ENCODE assay signal across 25 cellular contexts in the genomic region with DNA sequence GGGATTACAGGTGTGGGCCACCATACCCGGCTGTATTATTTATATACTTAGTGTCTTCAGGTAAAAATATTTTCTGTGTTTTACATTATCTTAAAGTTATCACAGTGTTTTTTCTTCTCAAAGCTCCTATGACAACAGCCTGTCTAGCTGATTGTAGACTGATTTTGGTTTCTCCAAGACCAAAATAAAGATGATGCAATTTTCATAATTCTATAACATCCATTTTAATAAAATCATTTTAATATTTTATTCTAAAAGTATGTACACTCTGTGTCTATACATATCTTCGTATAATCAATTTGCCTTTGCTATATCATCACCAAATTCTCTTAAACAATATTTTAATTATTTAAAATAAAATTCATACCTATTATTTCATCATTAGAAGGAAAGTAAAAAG.
DNase-seq lines count a peak whose midpoint lies in the region; ATAC-seq, FAIRE-seq and TF ChIP-seq lines count a peak whose summit lies in the region.
"Had no signal": no experiment of that assay in that cellular context is flagged by ENCODE, and none has a peak within 500 bp of the region (broad histone marks: within the 10 kb centered on the region; RNA-seq: fewer than 3 reads in every experiment).

No MANE protein-coding gene starts in this region.

- peaks cover 62% of the 10 kb centered on the region for H3K36me3 Mint-ChIP-seq in activated CD4-positive, alpha-beta T cell treated with anti-CD3 and anti-CD28 coated beads for 36 hours (ENCODE audit: low read depth)

- intact Hi-C loops in activated CD4-positive, alpha-beta T cell treated with anti-CD3 and anti-CD28 coated beads for 36 hours (cut with DNase I, micrococcal nuclease): no loop called here

- no peak for ATAC-seq in HG02840 (IDR thresholded peaks at IDR 0.05; ENCODE audit: low FRiP score, unreplicated experiment)
- no peak for ATAC-seq in activated CD4-positive, alpha-beta T cell treated with anti-CD3 and anti-CD28 coated beads for 36 hours
- ATAC-seq: GM12878 had no signal

- TF ChIP-seq CTCF in VCaP (conservative IDR thresholded peaks at IDR 0.05): no peak

- DNase-seq in stimulated activated CD4-positive, alpha-beta T cell treated with anti-CD3 and anti-CD28 coated beads, Interleukin-4, amount 100 ng/mL, for 4 hours: no peak
- DNase-seq in activated CD4-positive, alpha-beta T cell treated with anti-CD3 and anti-CD28 coated beads for 36 hours: no peak
- DNase-seq: ACHN; BE2C; C1 segment of cervical spinal cord; CD4-positive, alpha-beta memory T cell; CD4-positive, CD25-positive, alpha-beta regulatory T cell; CD8-positive, alpha-beta memory T cell; COR-L47; DMS 273 treated with DMSO at 0.1 percent for 48 hours; DMS153; DMS53; DMS79; DND-41; EL; GDM1 had no signal

- CTCF ChIA-PET in activated CD4-positive, alpha-beta T cell treated with anti-CD3 and anti-CD28 coated beads for 36 hours (lab: Charles Lee): no interaction called here

- FAIRE-seq in A204.1 (lab: Jason Lieb, UNC): peak; percentile 68
- FAIRE-seq in endometrium (lab: Jason Lieb, UNC): peak; percentile 8
- FAIRE-seq: GM12878, GM12892, GM18507 had no signal

- H3K27ac ChIP-seq in VCaP: peak overlapping the region; percentile 43; the same call in 1 of the 2 replicates
- H3K27ac ChIP-seq: BLaER1 had no signal

- no peak overlapping the region for H3K4me3 Mint-ChIP-seq in activated CD4-positive, alpha-beta T cell treated with anti-CD3 and anti-CD28 coated beads for 36 hours
- H3K4me3 Mint-ChIP-seq: CD14-positive monocyte; CD4-positive, alpha-beta memory T cell; CD4-positive, CD25-positive, alpha-beta regulatory T cell; CD8-positive, alpha-beta memory T cell had no signal

- peaks cover 22% of the 10 kb centered on the region for H3K9me3 Mint-ChIP-seq in activated CD4-positive, alpha-beta T cell treated with anti-CD3 and anti-CD28 coated beads for 36 hours (ENCODE audit: low read depth)

- POLR2A ChIA-PET in activated CD4-positive, alpha-beta T cell treated with anti-CD3 and anti-CD28 coated beads for 36 hours (lab: Charles Lee): interaction anchor here (0.6 kb wide), 1 partner anchor 304 kb away, joined by 7 read pairs; no protein-coding TSS in a partner anchor

- no peaks in the 10 kb centered on the region for H3K4me1 Mint-ChIP-seq in activated CD4-positive, alpha-beta T cell treated with anti-CD3 and anti-CD28 coated beads for 36 hours
- H3K4me1 Mint-ChIP-seq: CD8-positive, alpha-beta memory T cell had no signal

- H3K27me3 Mint-ChIP-seq in activated CD4-positive, alpha-beta T cell treated with anti-CD3 and anti-CD28 coated beads for 36 hours: no peaks in the 10 kb centered on the region
- H3K27me3 Mint-ChIP-seq: CD4-positive, alpha-beta memory T cell; CD4-positive, CD25-positive, alpha-beta regulatory T cell had no signal

- H3K27ac Mint-ChIP-seq in activated CD4-positive, alpha-beta T cell treated with anti-CD3 and anti-CD28 coated beads for 36 hours: no peak overlapping the region
- H3K27ac Mint-ChIP-seq: CD14-positive monocyte; CD4-positive, alpha-beta memory T cell; CD4-positive, CD25-positive, alpha-beta regulatory T cell; CD8-positive, alpha-beta memory T cell had no signal
